ENCODE assay signal across 19 cellular contexts in the genomic region with DNA sequence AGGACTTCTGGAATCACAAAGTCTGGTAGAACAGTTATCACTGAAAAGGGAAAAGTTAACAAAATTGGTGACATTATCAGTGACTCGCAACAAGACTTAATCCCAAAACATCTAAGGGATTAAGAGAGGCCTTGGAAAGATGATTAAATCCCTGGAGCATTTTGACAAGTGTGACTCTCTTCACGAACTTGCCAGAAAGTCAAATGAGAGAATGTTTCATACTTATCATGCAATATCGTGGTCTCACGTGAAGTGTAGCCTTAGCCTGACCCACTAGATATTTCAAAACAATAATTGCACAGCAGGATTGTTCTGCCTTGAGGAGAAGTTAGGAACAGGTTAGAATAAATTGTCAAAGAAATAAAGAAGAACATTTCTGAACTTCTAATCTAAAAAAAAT.
DNase-seq lines count a peak whose midpoint lies in the region; ATAC-seq and TF ChIP-seq lines count a peak whose summit lies in the region.
"Had no signal": no experiment of that assay in that cellular context is flagged by ENCODE, and none has a peak within 500 bp of the region (broad histone marks: within the 10 kb centered on the region; RNA-seq: fewer than 3 reads in every experiment).

No MANE protein-coding gene starts in this region.

- H4K20me1 ChIP-seq in osteoblast (ENCODE audit: insufficient read depth, low read length): no peaks in the 10 kb centered on the region

- H3K27me3 Mint-ChIP-seq in T-cell: peaks cover 17 to 18% of the 10 kb centered on the region in 2 donors

- H3K27ac ChIP-seq in osteoblast (ENCODE audit: low read depth, low read length) (peak overlapping the region; percentile 51), tibial nerve (peak overlapping the region in 3 of 4 donors; percentile 1 to 82 (median 4)), WERI-Rb-1 (no peak overlapping the region)
- H3K27ac ChIP-seq: KMS-11 had no signal

- no peak overlapping the region for H2AFZ ChIP-seq in osteoblast (ENCODE audit: low read length)
- H2AFZ ChIP-seq: GM23338 had no signal

- no peak overlapping the region for H3K4me2 ChIP-seq in osteoblast (ENCODE audit: insufficient read depth, low read length)
- H3K4me2 ChIP-seq: GM23338, KMS-11 had no signal

- no peak for TF ChIP-seq POLR2A in tibial nerve (IDR thresholded peaks at IDR 0.05)

- TF ChIP-seq CTCF in epithelial cell of esophagus (IDR thresholded peaks at IDR 0.05; ENCODE audit: insufficient read depth, low read depth, low read length, missing control alignments) (no peak), osteoblast (IDR thresholded peaks at IDR 0.05; ENCODE audit: extremely low read depth, low read depth, low read length) (no peak), tibial nerve (IDR thresholded peaks at IDR 0.05) (no peak), WERI-Rb-1 (IDR thresholded peaks at IDR 0.05; ENCODE audit: low read depth, low read length) (no peak)

- WGBS in tibial nerve, 2 donors: 55 to 63% methylated on average over 4 of the region's 4 CpGs

- H3K27me3 ChIP-seq in osteoblast (ENCODE audit: insufficient read depth, low read length) (no peaks in the 10 kb centered on the region), tibial nerve (no peaks in the 10 kb centered on the region), WERI-Rb-1 (ENCODE audit: insufficient read depth, low read depth, severe bottlenecking) (peaks cover 62% of the 10 kb centered on the region)

- peaks cover 0 to under 1% (median 0%) of the 10 kb centered on the region in 3 donors for H3K9me3 Mint-ChIP-seq in T-cell
- H3K9me3 Mint-ChIP-seq: central memory CD8-positive, alpha-beta T cell; natural killer cell had no signal

- H3K36me3 ChIP-seq in osteoblast (ENCODE audit: insufficient read depth, low read length) (no peaks in the 10 kb centered on the region), tibial nerve (no peaks in the 10 kb centered on the region), WERI-Rb-1 (no peaks in the 10 kb centered on the region)

- H3K27ac Mint-ChIP-seq in T-cell: no peak overlapping the region
- H3K27ac Mint-ChIP-seq: activated CD4-positive, alpha-beta T cell treated with anti-CD3 and anti-CD28 coated beads, Interleukin-2, amount 10 ng/mL, durations not matched to agents 24 days and 14 days; GM23338; natural killer cell had no signal

- no peak for ATAC-seq in T-cell (replicated peaks in 1 of 4)
- ATAC-seq: GM23338, natural killer cell had no signal

- H3K36me3 Mint-ChIP-seq in T-cell: no peaks in the 10 kb centered on the region
- H3K36me3 Mint-ChIP-seq: natural killer cell had no signal

- H3K4me3 ChIP-seq in epithelial cell of esophagus (ENCODE audit: low read length) (no peak overlapping the region), osteoblast (ENCODE audit: insufficient read depth, low read length) (no peak overlapping the region), tibial nerve (no peak overlapping the region), WERI-Rb-1 (ENCODE audit: low read depth, low read length) (no peak overlapping the region)
- H3K4me3 ChIP-seq: GM23338 had no signal

- DNase-seq in LHCN-M2 (ENCODE audit: low read depth) (peak; percentile 43), epithelial cell of esophagus (ENCODE audit: low read depth) (peak; percentile 40), osteoblast (ENCODE audit: insufficient read length, low spot score, missing footprints) (no peak), tibial nerve (ENCODE audit: low spot score in 2 of 2) (no peak), WERI-Rb-1 (no peak), T-cell (no peak), kidney tubule cell (ENCODE audit: low spot score) (no peak)
- DNase-seq: activated CD4-positive, alpha-beta T cell treated with anti-CD3 and anti-CD28 coated beads, Interleukin-2, amount 10 ng/mL, durations not matched to agents 24 days and 14 days; activated effector memory CD4-positive, alpha-beta T cell treated with Interleukin-2 at 50 U/mL for 16 hours; AML-193; DND-41; effector CD8-positive, alpha-beta T cell; hippocampal formation; islet precursor cell; natural killer cell; posterior cingulate gyrus had no signal

- peaks cover 57% of the 10 kb centered on the region for H3K4me1 ChIP-seq in osteoblast (ENCODE audit: insufficient read depth, low read length)
- peaks cover 0 to 28% (median 4%) of the 10 kb centered on the region in 4 donors for H3K4me1 ChIP-seq in tibial nerve

- H3K9me3 ChIP-seq in osteoblast (ENCODE audit: low read depth, low read length): no peaks in the 10 kb centered on the region
- H3K9me3 ChIP-seq in tibial nerve: no peaks in the 10 kb centered on the region
- no peaks in the 10 kb centered on the region for H3K9me3 ChIP-seq in WERI-Rb-1 (ENCODE audit: severe bottlenecking)

- no peaks in the 10 kb centered on the region for H3K4me1 Mint-ChIP-seq in T-cell
- H3K4me1 Mint-ChIP-seq: activated CD4-positive, alpha-beta T cell treated with anti-CD3 and anti-CD28 coated beads, Interleukin-2, amount 10 ng/mL, durations not matched to agents 24 days and 14 days; central memory CD8-positive, alpha-beta T cell; GM23338; natural killer cell had no signal

- peak in 1 of 2 donors; percentile 59 for TF ChIP-seq EP300 in tibial nerve (IDR thresholded peaks at IDR 0.05)

- CTCF ChIA-PET in T-cell (lab: Charles Lee): no interaction called here

- POLR2A ChIA-PET in T-cell (lab: Charles Lee): no interaction called here

- H3K4me3 Mint-ChIP-seq in T-cell: no peak overlapping the region
- H3K4me3 Mint-ChIP-seq: activated CD4-positive, alpha-beta T cell treated with anti-CD3 and anti-CD28 coated beads, Interleukin-2, amount 10 ng/mL, durations not matched to agents 24 days and 14 days; central memory CD8-positive, alpha-beta T cell; GM23338; natural killer cell had no signal

- H3K79me2 ChIP-seq in osteoblast (ENCODE audit: insufficient read depth, low read length): no peaks in the 10 kb centered on the region

Comparison
In these comparisons a context has a peak if more than half of its experiments do, and no peak if none do; other contexts are left out.
1. DNase-seq: peak in LHCN-M2 (single experiment) and epithelial cell of esophagus (single experiment); none in osteoblast (single experiment), tibial nerve (0 of 2), WERI-Rb-1 (single experiment), T-cell (0 of 34) and kidney tubule cell (single experiment).